In genomic region chr22:19855504-19856409, GRCh38 we compare ENCODE assay signal across 8 cellular contexts. TPM values are rescaled to one million over a fixed set of nuclear protein-coding genes. Genes with fewer than 3 reads are reported as not detected.
DNase-seq lines count a peak whose midpoint lies in the region; ATAC-seq lines count a peak whose summit lies in the region.

No MANE protein-coding gene starts in this region.

- H3K27me3 ChIP-seq in ectodermal cell (ENCODE audit: control insufficient read depth, insufficient read depth, low read length, poor library complexity, severe bottlenecking) = no peaks in the 10 kb centered on the region

- H3K36me3 ChIP-seq in ectodermal cell (ENCODE audit: control insufficient read depth, insufficient read depth, low read length) = peaks cover 9% of the 10 kb centered on the region

- H3K4me3 ChIP-seq in ectodermal cell (ENCODE audit: insufficient read depth, low read depth, low read length) = peak overlapping the region; percentile 79

- 50 to 51% methylated on average over 24 of the region's 24 CpGs for WGBS in ectodermal cell, 2 experiments

- H3K9me3 ChIP-seq in ectodermal cell (ENCODE audit: control insufficient read depth, low read length) = no peaks in the 10 kb centered on the region

- DNase-seq in NCI-H1417 (lab: John Stamatoyannopoulos, UW) (peak in 2 of 3 experiments; percentile 65 to 74), NCI-H1417 treated with DMSO at 0.1 percent for 48 hours (lab: John Stamatoyannopoulos, UW) (no peak), NCI-H2081 treated with DMSO at 0.1 percent for 48 hours (lab: John Stamatoyannopoulos, UW) (peak; percentile 43), lung microvascular endothelial cell (ENCODE audit: low read depth in 2 of 2) (peak; percentile 55 to 80)
- DNase-seq in activated CD4-positive, alpha-beta T cell treated with anti-CD3 and anti-CD28 coated beads for 4 hours = peak; percentile 50 to 58
- peak; percentile 20 to 25 for DNase-seq in stimulated activated CD8-positive, alpha-beta memory T cell treated with anti-CD3 and anti-CD28 coated beads, Interleukin-15, amount 100 ng/mL, for 4 hours (ENCODE audit: low read depth in 2 of 2)

- H3K4me1 ChIP-seq in ectodermal cell (ENCODE audit: control insufficient read depth, insufficient read depth, low read length) = peaks cover 17% of the 10 kb centered on the region

- no peak overlapping the region for H3K27ac ChIP-seq in ectodermal cell (ENCODE audit: insufficient read depth, low read depth, low read length, poor library complexity, severe bottlenecking)

- ATAC-seq in HG02678 (IDR thresholded peaks at IDR 0.05; ENCODE audit: unreplicated experiment) = peak; percentile 6

RNA-seq across cellular contexts. Expression of gene GNB1L, which starts 1.1 kb away (rescaled TPM):
- 7.1 TPM for polyA plus RNA-seq in ectodermal cell (2013, experiment 1 of 4)
- 8.1 TPM for polyA plus RNA-seq in ectodermal cell (2013, experiment 2 of 4)
- 8.6 TPM for polyA plus RNA-seq in ectodermal cell (2013, experiment 3 of 4)
- polyA plus RNA-seq in ectodermal cell (2013, experiment 4 of 4) = 7.7 TPM
- total RNA-seq in lung microvascular endothelial cell = 3.5 and 4.4 TPM in 2 replicates

RNA-seq across cellular contexts. Expression of gene RTL10, which starts 1.1 kb away (rescaled TPM):
- 14.6 TPM for polyA plus RNA-seq in ectodermal cell (2013, experiment 1 of 4)
- polyA plus RNA-seq in ectodermal cell (2013, experiment 2 of 4) = 17.3 TPM
- polyA plus RNA-seq in ectodermal cell (2013, experiment 3 of 4) = 12.7 TPM
- 14.2 TPM for polyA plus RNA-seq in ectodermal cell (2013, experiment 4 of 4)
- 17.7 and 25.8 TPM in 2 replicates for total RNA-seq in lung microvascular endothelial cell
